Comparison of ENCODE assay signal across 1 cellular context in genomic region chr1:54052470-54052933, GRCh38.
TF ChIP-seq lines count a peak whose summit lies in the region.

No MANE protein-coding gene starts in this region.

TF ChIP-seq in HCT116, 20 proteins besides CTCF, POLR2A, EP300 and RAD21 (continued from another document):
- TF ChIP-seq REST (IDR thresholded peaks at IDR 0.05; ENCODE audit: low read depth) (no peak), POLR2AphosphoS5 (IDR thresholded peaks at IDR 0.05; ENCODE audit: low read depth, low read length) (no peak), JUND (IDR thresholded peaks at IDR 0.05) (no peak), FOSL1 (IDR thresholded peaks at IDR 0.05; ENCODE audit: low read depth) (no peak)
